In the genomic region with DNA sequence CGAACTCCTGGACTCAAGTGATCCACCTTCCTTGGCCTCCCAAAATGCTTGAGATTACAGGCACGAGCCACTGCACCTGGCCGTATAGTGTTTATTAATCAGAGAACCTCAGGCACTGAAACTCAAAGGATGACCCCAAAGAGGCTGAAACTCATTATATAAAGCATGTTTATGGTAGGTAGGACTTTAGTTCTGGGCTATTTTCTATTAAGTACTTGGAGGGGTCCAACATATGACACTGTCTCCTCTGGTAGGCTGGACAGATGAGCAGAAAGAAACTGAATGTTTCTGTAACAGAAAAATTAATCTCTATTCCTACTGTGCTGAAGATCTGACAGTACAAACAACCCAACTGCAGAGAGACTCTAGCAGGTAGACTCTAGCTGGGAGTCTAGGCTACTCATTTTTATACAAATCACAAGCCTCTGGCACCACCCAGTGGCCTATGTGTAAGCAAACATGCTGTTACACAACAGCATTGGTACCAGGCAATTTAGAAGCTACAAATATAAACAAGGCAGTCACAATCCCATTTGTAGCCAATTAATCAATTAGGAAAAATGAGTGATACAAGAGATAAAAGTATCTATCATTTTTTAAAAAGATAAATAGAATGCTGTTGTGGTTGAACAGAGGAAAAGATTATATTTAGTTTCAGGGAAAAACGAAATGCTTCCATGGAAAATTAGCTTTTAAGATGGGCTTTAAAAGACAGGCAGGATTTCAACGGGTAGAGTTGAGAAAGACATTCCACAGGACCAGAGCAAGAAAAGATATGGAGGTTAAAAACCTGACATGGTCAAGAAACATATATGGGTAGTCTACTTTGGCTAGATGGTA, we compare ENCODE assay signal across 8 cellular contexts. TPM values are rescaled to one million over a fixed set of nuclear protein-coding genes. Genes with fewer than 3 reads are reported as not detected.
DNase-seq lines count a peak whose midpoint lies in the region; ATAC-seq and TF ChIP-seq lines count a peak whose summit lies in the region.

No MANE protein-coding gene starts in this region.

- H3K4me3 ChIP-seq in Loucy (ENCODE audit: low read length, poor library complexity, severe bottlenecking) = no peak overlapping the region
- H3K4me3 ChIP-seq in trophoblast cell (ENCODE audit: low read depth, low read length) = no peak overlapping the region

- no peak overlapping the region for H2BK120ac ChIP-seq in trophoblast cell (ENCODE audit: insufficient read depth, low read length, poor library complexity)

- H4K91ac ChIP-seq in trophoblast cell (ENCODE audit: low read depth, low read length) = no peak overlapping the region

- no peak overlapping the region for H3K14ac ChIP-seq in trophoblast cell (ENCODE audit: low read length)

- H3K4me2 ChIP-seq in Loucy (ENCODE audit: low read depth, low read length, poor library complexity, severe bottlenecking) (no peak overlapping the region), trophoblast cell (ENCODE audit: low read length) (no peak overlapping the region)

- H3K9me3 ChIP-seq in Loucy (ENCODE audit: insufficient read depth, low read depth, low read length) (no peaks in the 10 kb centered on the region), trophoblast cell (ENCODE audit: insufficient read depth, low read depth, low read length) (no peaks in the 10 kb centered on the region)

- H3K79me2 ChIP-seq in Loucy (ENCODE audit: insufficient read depth, low read length) (peaks cover 25% of the 10 kb centered on the region), trophoblast cell (ENCODE audit: control insufficient read depth, insufficient read depth, low read length, poor library complexity) (no peaks in the 10 kb centered on the region)

- H3K9me3 Mint-ChIP-seq in activated naive CD8-positive, alpha-beta T cell treated with anti-CD3 and anti-CD28 coated beads, Interleukin-2, amount 10 ng/mL, durations not matched to agents 7 days and 5 days = no peaks in the 10 kb centered on the region
- H3K9me3 Mint-ChIP-seq in glutamatergic neuron (ENCODE audit: unreplicated experiment) = peaks cover 2% of the 10 kb centered on the region

- no peaks in the 10 kb centered on the region for H3K36me3 Mint-ChIP-seq in activated naive CD8-positive, alpha-beta T cell treated with anti-CD3 and anti-CD28 coated beads, Interleukin-2, amount 10 ng/mL, durations not matched to agents 7 days and 5 days
- H3K36me3 Mint-ChIP-seq in glutamatergic neuron (ENCODE audit: unreplicated experiment) = no peaks in the 10 kb centered on the region

- H2BK12ac ChIP-seq in trophoblast cell (ENCODE audit: low read length) = no peak overlapping the region

- H3K4me1 ChIP-seq in Loucy (ENCODE audit: insufficient read depth, low read length, poor library complexity, severe bottlenecking) = peaks cover 4% of the 10 kb centered on the region
- no peaks in the 10 kb centered on the region for H3K4me1 ChIP-seq in trophoblast cell (ENCODE audit: control insufficient read depth in 1 of 2, insufficient read depth in 2 of 2, low read length in 2 of 2)

- no peak overlapping the region for H3K4ac ChIP-seq in trophoblast cell (ENCODE audit: low read depth, low read length)

- WGBS in trophoblast cell (ENCODE audit: extremely low coverage, insufficient coverage, insufficient read length) = no CpG with 5 or more reads among the region's 5 CpGs

- peak; percentile 87 for TF ChIP-seq CTCF in C4-2B (conservative IDR thresholded peaks at IDR 0.05)
- peak; percentile 86 for TF ChIP-seq CTCF in Loucy (conservative IDR thresholded peaks at IDR 0.05; ENCODE audit: low read length)
- TF ChIP-seq CTCF in glutamatergic neuron (IDR thresholded peaks at IDR 0.05; ENCODE audit: partially characterized antibody, unreplicated experiment) = peak; percentile 48

- H3K27ac Mint-ChIP-seq in activated naive CD8-positive, alpha-beta T cell treated with anti-CD3 and anti-CD28 coated beads, Interleukin-2, amount 10 ng/mL, durations not matched to agents 7 days and 5 days = no peak overlapping the region
- H3K27ac Mint-ChIP-seq in glutamatergic neuron (ENCODE audit: unreplicated experiment) = peak overlapping the region; percentile 69

- H3K79me1 ChIP-seq in trophoblast cell (ENCODE audit: low read length) = no peaks in the 10 kb centered on the region

- POLR2A ChIA-PET in activated naive CD8-positive, alpha-beta T cell treated with anti-CD3 and anti-CD28 coated beads, Interleukin-2, amount 10 ng/mL, durations not matched to agents 7 days and 5 days (lab: Charles Lee) = interaction anchor here (0.6 to 1.1 kb wide), 3 partner anchors 10 to 151 kb away, joined by 3 to 10 read pairs (median 5); a partner anchor contains a TSS

- H3K9ac ChIP-seq in Loucy (ENCODE audit: low read depth, low read length, poor library complexity, severe bottlenecking) (no peak overlapping the region), trophoblast cell (ENCODE audit: low read length) (no peak overlapping the region)

- H2AFZ ChIP-seq in Loucy (ENCODE audit: low read length) (no peak overlapping the region), trophoblast cell (ENCODE audit: insufficient read depth, low read length, poor library complexity) (no peak overlapping the region)

- H3K23ac ChIP-seq in trophoblast cell (ENCODE audit: low read length) = no peak overlapping the region

- H2BK5ac ChIP-seq in trophoblast cell (ENCODE audit: low read depth, low read length, poor library complexity) = no peak overlapping the region

- no peak overlapping the region for H3K18ac ChIP-seq in trophoblast cell (ENCODE audit: low read length)

- H4K8ac ChIP-seq in trophoblast cell (ENCODE audit: low read depth, low read length) = no peak overlapping the region

- H4K12ac ChIP-seq in trophoblast cell (ENCODE audit: low read depth, low read length) = no peak overlapping the region

- H3K27ac ChIP-seq in C4-2B = no peak overlapping the region
- H3K27ac ChIP-seq in trophoblast cell (ENCODE audit: low read depth, low read length) = no peak overlapping the region

- peak; percentile 68 for ATAC-seq in GM19372 (IDR thresholded peaks at IDR 0.05; ENCODE audit: low read depth, unreplicated experiment)
- peak; percentile 96 for ATAC-seq in activated naive CD8-positive, alpha-beta T cell treated with anti-CD3 and anti-CD28 coated beads, Interleukin-2, amount 10 ng/mL, durations not matched to agents 7 days and 5 days (ENCODE audit: low read depth)

- H4K20me1 ChIP-seq in Loucy (ENCODE audit: insufficient read depth, low read length, poor library complexity, severe bottlenecking) = peaks cover 14% of the 10 kb centered on the region

- H3K27me3 ChIP-seq in Loucy (ENCODE audit: insufficient read depth, low read length, poor library complexity, severe bottlenecking) = no peaks in the 10 kb centered on the region
- no peaks in the 10 kb centered on the region for H3K27me3 ChIP-seq in trophoblast cell (ENCODE audit: insufficient read depth, low read length)

- no peaks in the 10 kb centered on the region for H3F3A ChIP-seq in Loucy (ENCODE audit: low read depth)

- H3K36me3 ChIP-seq in Loucy (ENCODE audit: insufficient read depth, low read length) = no peaks in the 10 kb centered on the region
- H3K36me3 ChIP-seq in trophoblast cell (ENCODE audit: control insufficient read depth in 1 of 2, insufficient read depth in 2 of 2, low read length in 2 of 2) = peaks cover 7 to 11% of the 10 kb centered on the region in 2 experiments

- H3K4me3 Mint-ChIP-seq in activated naive CD8-positive, alpha-beta T cell treated with anti-CD3 and anti-CD28 coated beads, Interleukin-2, amount 10 ng/mL, durations not matched to agents 7 days and 5 days = no peak overlapping the region
- peak overlapping the region; percentile 66 for H3K4me3 Mint-ChIP-seq in glutamatergic neuron (ENCODE audit: unreplicated experiment)

- no peaks in the 10 kb centered on the region for H3K9me2 ChIP-seq in Loucy (replicated peaks; ENCODE audit: low read depth, low read length)

- H3K4me1 Mint-ChIP-seq in activated naive CD8-positive, alpha-beta T cell treated with anti-CD3 and anti-CD28 coated beads, Interleukin-2, amount 10 ng/mL, durations not matched to agents 7 days and 5 days = peaks cover 2% of the 10 kb centered on the region
- H3K4me1 Mint-ChIP-seq in glutamatergic neuron (ENCODE audit: low read depth, unreplicated experiment) = peaks cover 16% of the 10 kb centered on the region

- peak; percentile 77 for DNase-seq in SIG-M5 treated with dmso at 0.1 percent for 504 hours (lab: John Stamatoyannopoulos, UW; ENCODE audit: unreplicated experiment)
- DNase-seq in activated naive CD8-positive, alpha-beta T cell treated with anti-CD3 and anti-CD28 coated beads, Interleukin-2, amount 10 ng/mL, durations not matched to agents 7 days and 5 days = no peak
- peak; percentile 68 for DNase-seq in glutamatergic neuron
- DNase-seq in trophoblast cell = peak; percentile 57 to 85
- no peak for DNase-seq in NCI-H187 (lab: John Stamatoyannopoulos, UW)

- no peak overlapping the region for H2AK5ac ChIP-seq in trophoblast cell (ENCODE audit: low read length)

- H3K27me3 Mint-ChIP-seq in activated naive CD8-positive, alpha-beta T cell treated with anti-CD3 and anti-CD28 coated beads, Interleukin-2, amount 10 ng/mL, durations not matched to agents 7 days and 5 days = no peaks in the 10 kb centered on the region
- no peaks in the 10 kb centered on the region for H3K27me3 Mint-ChIP-seq in glutamatergic neuron (ENCODE audit: unreplicated experiment)

RNA-seq across cellular contexts. Expression of a gene that starts 10.4 kb away (rescaled TPM):
- total RNA-seq in activated naive CD8-positive, alpha-beta T cell treated with anti-CD3 and anti-CD28 coated beads, Interleukin-2, amount 10 ng/mL, durations not matched to agents 7 days and 5 days = 100 to 1,000 TPM; 147 to 150 TPM
- 146 TPM for total RNA-seq in glutamatergic neuron (ENCODE audit: unreplicated experiment)
- 65.4 and 69.8 TPM in 2 replicates for polyA plus RNA-seq in trophoblast cell (2013)

RNA-seq across cellular contexts. Expression of a gene that starts 33.0 kb away (rescaled TPM):
- total RNA-seq in activated naive CD8-positive, alpha-beta T cell treated with anti-CD3 and anti-CD28 coated beads, Interleukin-2, amount 10 ng/mL, durations not matched to agents 7 days and 5 days = 10 to 100 TPM; 59.0 to 65.4 TPM
- total RNA-seq in glutamatergic neuron (ENCODE audit: unreplicated experiment) = 48.8 TPM
- polyA plus RNA-seq in trophoblast cell (2013) = 26.3 and 26.6 TPM in 2 replicates

RNA-seq across cellular contexts. Expression of a gene that starts 46.7 kb away (rescaled TPM):
- total RNA-seq in activated naive CD8-positive, alpha-beta T cell treated with anti-CD3 and anti-CD28 coated beads, Interleukin-2, amount 10 ng/mL, durations not matched to agents 7 days and 5 days = 10 to 100 TPM; 27.5 to 28.3 TPM
- total RNA-seq in glutamatergic neuron (ENCODE audit: unreplicated experiment) = 44.6 TPM
- 244 and 246 TPM in 2 replicates for polyA plus RNA-seq in trophoblast cell (2013)

Comparison
In these comparisons a context has a peak if more than half of its experiments do, and no peak if none do; other contexts are left out.
1. DNase-seq: peak in SIG-M5 treated with dmso at 0.1 percent for 504 hours (single experiment), glutamatergic neuron (single experiment) and trophoblast cell (2 of 2); none in activated naive CD8-positive, alpha-beta T cell treated with anti-CD3 and anti-CD28 coated beads, Interleukin-2, amount 10 ng/mL, durations not matched to agents 7 days and 5 days (single experiment) and NCI-H187 (0 of 2).
2. Peak in every context shown above with its lines, with median percentiles within 50 percentile points of each other: CTCF ChIP-seq.